ENCODE assay signal across 25 cellular contexts in genomic region chr10:86397120-86397519, GRCh38. TPM values are rescaled to one million over a fixed set of nuclear protein-coding genes. Genes with fewer than 3 reads are reported as not detected.
"Had no signal": no experiment of that assay in that cellular context is flagged by ENCODE, and none has a peak within 500 bp of the region (broad histone marks: within the 10 kb centered on the region; RNA-seq: fewer than 3 reads in every experiment).

No MANE protein-coding gene starts in this region.

- H3K9me3 ChIP-seq: colonic mucosa, esophagus squamous epithelium, gastrocnemius medialis, heart right ventricle, left lung, lower lobe of right lung, mucosa of descending colon had no signal

- H3K36me3 ChIP-seq: colonic mucosa, esophagus squamous epithelium, gastrocnemius medialis, heart right ventricle, left lung, lower lobe of right lung had no signal

- H3K36me3 Mint-ChIP-seq: mesothelial cell of epicardium, naive B cell had no signal

- H3K4me1 ChIP-seq: colonic mucosa had no signal

- DNase-seq: colonic mucosa; cortex of kidney; effector CD8-positive, alpha-beta T cell; effector memory CD8-positive, alpha-beta T cell; endodermal cell; erythroblast; esophagus squamous epithelium; foreskin fibroblast; foreskin melanocyte; gastrocnemius medialis; glutamatergic neuron; heart right ventricle; hippocampal formation; left cardiac atrium; left lung; left ventricle myocardium superior; lower lobe of right lung; mesenchymal stem cell; mucosa of descending colon; naive B cell had no signal

- H3K9me3 Mint-ChIP-seq: dendritic cell treated with granulocyte-macrophage colony-stimulating factor and Interleukin-4, amounts not matched to agents 40 ng/mL and 50 ng/mL, for 4 days; effector memory CD8-positive, alpha-beta T cell; endodermal cell; mesothelial cell of epicardium; naive B cell had no signal

- H3K27ac Mint-ChIP-seq: dendritic cell treated with granulocyte-macrophage colony-stimulating factor and Interleukin-4, amounts not matched to agents 40 ng/mL and 50 ng/mL, for 4 days; effector memory CD8-positive, alpha-beta T cell; endodermal cell; mesothelial cell of epicardium had no signal

- H3K4me3 Mint-ChIP-seq: dendritic cell treated with granulocyte-macrophage colony-stimulating factor and Interleukin-4, amounts not matched to agents 40 ng/mL and 50 ng/mL, for 4 days; effector memory CD8-positive, alpha-beta T cell; endodermal cell; mesothelial cell of epicardium had no signal

- ATAC-seq: effector memory CD8-positive, alpha-beta T cell; gastrocnemius medialis; heart right ventricle; left cardiac atrium; left lung; left ventricle myocardium superior; lower lobe of right lung; mucosa of descending colon had no signal

- H3K4me3 ChIP-seq: colonic mucosa, esophagus squamous epithelium, gastrocnemius medialis, heart right ventricle, left lung, lower lobe of right lung, mucosa of descending colon had no signal

- H3K27me3 ChIP-seq: colonic mucosa had no signal

- H3K27ac ChIP-seq: colonic mucosa, epithelial cell of prostate, esophagus squamous epithelium, gastrocnemius medialis, heart right ventricle, left lung, lower lobe of right lung had no signal

RNA-seq across cellular contexts. Expression of gene GRID1, which starts 30.5 kb away (rescaled TPM):
- total RNA-seq: lung microvascular endothelial cell, myocyte had no signal
